Comparison of ENCODE assay signal across 1 cellular context in genomic region chr2:176876493-176877103, GRCh38.
A peak's percentile ranks its signal among the peaks of the same experiment; 100 is the strongest.
TF ChIP-seq lines count a peak whose summit lies in the region.

No MANE protein-coding gene starts in this region.

TF ChIP-seq in GM12878, 131 proteins besides CTCF, POLR2A, EP300 and RAD21 (continued from another document):
- TF ChIP-seq ZBTB11 (CRISPR knock-in tag; IDR thresholded peaks at IDR 0.05) (no peak), MEF2A (IDR thresholded peaks at IDR 0.05; ENCODE audit: insufficient read depth, low read depth, low read length) (0 out of 2 replicates have a peak, but pooled peaks have one; percentile 29)
